27 cellular contexts compared by ENCODE assay signal in genomic region chr2:26487192-26487591, GRCh38. TPM values are rescaled to one million over a fixed set of nuclear protein-coding genes. Genes with fewer than 3 reads are reported as not detected.
"Had no signal": no experiment of that assay in that cellular context is flagged by ENCODE, and none has a peak within 500 bp of the region (broad histone marks: within the 10 kb centered on the region; RNA-seq: fewer than 3 reads in every experiment).

No MANE protein-coding gene starts in this region.

- H3K4me3 Mint-ChIP-seq: activated naive CD8-positive, alpha-beta T cell treated with anti-CD3 and anti-CD28 coated beads for 36 hours; activated T-cell treated with anti-CD3 and anti-CD28 coated beads, Interleukin-2, amount 50 U/mL, for 24 hours; dendritic cell treated with granulocyte-macrophage colony-stimulating factor and Interleukin-4, amounts not matched to agents 40 ng/mL and 50 ng/mL, for 4 days; mesothelial cell of epicardium; naive thymus-derived CD8-positive, alpha-beta T cell; T-cell; T-helper 2 cell treated with Interferon-gamma antibody and Interleukin-4, amounts not matched to agents 5 μg/mL and 100 μg/mL, for 36 hours had no signal

- H3K27ac Mint-ChIP-seq: activated naive CD8-positive, alpha-beta T cell treated with anti-CD3 and anti-CD28 coated beads for 36 hours; activated T-cell treated with anti-CD3 and anti-CD28 coated beads, Interleukin-2, amount 50 U/mL, for 24 hours; dendritic cell treated with granulocyte-macrophage colony-stimulating factor and Interleukin-4, amounts not matched to agents 40 ng/mL and 50 ng/mL, for 4 days; mesothelial cell of epicardium; naive thymus-derived CD8-positive, alpha-beta T cell; T-cell; T-helper 2 cell treated with Interferon-gamma antibody and Interleukin-4, amounts not matched to agents 5 μg/mL and 100 μg/mL, for 36 hours had no signal

- H3K9me3 ChIP-seq: left lung, ovary, prostate gland, spleen, stomach, suprapubic skin, transverse colon had no signal

- H3K27me3 Mint-ChIP-seq: activated naive CD8-positive, alpha-beta T cell treated with anti-CD3 and anti-CD28 coated beads for 36 hours; activated T-cell treated with anti-CD3 and anti-CD28 coated beads, Interleukin-2, amount 50 U/mL, for 24 hours; dendritic cell treated with granulocyte-macrophage colony-stimulating factor and Interleukin-4, amounts not matched to agents 40 ng/mL and 50 ng/mL, for 4 days had no signal

- H3K4me3 ChIP-seq: cardiac muscle cell, left lung, ovary, prostate gland, spleen, stomach, suprapubic skin, transverse colon had no signal

- H3K9me3 Mint-ChIP-seq: activated naive CD8-positive, alpha-beta T cell treated with anti-CD3 and anti-CD28 coated beads for 36 hours; activated T-cell treated with anti-CD3 and anti-CD28 coated beads, Interleukin-2, amount 50 U/mL, for 24 hours; dendritic cell treated with granulocyte-macrophage colony-stimulating factor and Interleukin-4, amounts not matched to agents 40 ng/mL and 50 ng/mL, for 4 days; mesothelial cell of epicardium; naive thymus-derived CD8-positive, alpha-beta T cell; T-cell; T-helper 2 cell treated with Interferon-gamma antibody and Interleukin-4, amounts not matched to agents 5 μg/mL and 100 μg/mL, for 36 hours had no signal

- ATAC-seq: left lung; naive thymus-derived CD8-positive, alpha-beta T cell; T-cell had no signal

- H3K4me1 Mint-ChIP-seq: activated naive CD8-positive, alpha-beta T cell treated with anti-CD3 and anti-CD28 coated beads for 36 hours; naive thymus-derived CD8-positive, alpha-beta T cell; T-cell had no signal

- H3K27me3 ChIP-seq: cardiac muscle cell, left lung, ovary, stomach, transverse colon had no signal

- H3K4me1 ChIP-seq: left lung, prostate gland, stomach, suprapubic skin had no signal

- FAIRE-seq: endometrium, TTC549 had no signal

- H3K27ac ChIP-seq: cardiac muscle cell, left lung, ovary, prostate gland, spleen, stomach, suprapubic skin, transverse colon, WERI-Rb-1 had no signal

- H3K36me3 ChIP-seq: cardiac muscle cell, left lung, ovary, prostate gland, spleen, stomach, suprapubic skin, transverse colon, WERI-Rb-1 had no signal

- H3K36me3 Mint-ChIP-seq: activated naive CD8-positive, alpha-beta T cell treated with anti-CD3 and anti-CD28 coated beads for 36 hours; mesothelial cell of epicardium; naive thymus-derived CD8-positive, alpha-beta T cell; T-cell had no signal

- DNase-seq: activated CD4-positive, alpha-beta T cell treated with anti-CD3 and anti-CD28 coated beads, Interleukin-2, amount 50 U/mL, for 4 hours; activated CD4-positive, CD25-positive, alpha-beta regulatory T cell treated with anti-CD3 and anti-CD28 coated beads, Interleukin-2, amount 50 U/mL, for 72 hours; activated CD8-positive, alpha-beta memory T cell treated with anti-CD3 and anti-CD28 coated beads, Interleukin-2, amount 50 U/mL, for 4 hours; activated naive CD4-positive, alpha-beta T cell treated with Interleukin-2 at 50 U/mL for 16 hours; activated naive CD8-positive, alpha-beta T cell treated with anti-CD3 and anti-CD28 coated beads for 36 hours; activated T-cell treated with anti-CD3 and anti-CD28 coated beads, Interleukin-2, amount 50 U/mL, for 24 hours; amygdala; effector CD4-positive, alpha-beta T cell; kidney glomerular epithelial cell; left lung; naive thymus-derived CD8-positive, alpha-beta T cell; ovary; stimulated activated CD4-positive, alpha-beta T cell treated with anti-CD3 and anti-CD28 coated beads, Interleukin-4, amount 100 ng/mL, for 4 hours; stomach; T-cell; transverse colon; WERI-Rb-1 had no signal

RNA-seq across cellular contexts. Expression of gene OTOF, which starts 9.3 kb away (rescaled TPM):
- total RNA-seq: cardiac muscle cell, epithelial cell of proximal tubule had no signal
- polyA plus RNA-seq: cardiac muscle cell had no signal
